ENCODE assay signal across 1 cellular context in genomic region chr6:114739656-114740055, GRCh38.
TF ChIP-seq lines count a peak whose summit lies in the region.

No MANE protein-coding gene starts in this region.

TF ChIP-seq in SK-N-SH treated with all-trans-retinoic acid at 6 μM for 48 hours, 23 proteins besides CTCF, POLR2A, EP300 and RAD21:
- no peak for TF ChIP-seq ZNF70 (CRISPR knock-in tag; IDR thresholded peaks at IDR 0.05)
TF ChIP-seq in SK-N-SH treated with all-trans-retinoic acid at 6 μM for 48 hours: peak in this region for 0.
